In genomic region chr21:27513016-27513415, GRCh38 we compare ENCODE assay signal across 18 cellular contexts.
"Had no signal": no experiment of that assay in that cellular context is flagged by ENCODE, and none has a peak within 500 bp of the region (broad histone marks: within the 10 kb centered on the region; RNA-seq: fewer than 3 reads in every experiment).

No MANE protein-coding gene starts in this region.

- H3K27me3 ChIP-seq: hepatocyte, spleen, stomach, testis, upper lobe of left lung had no signal

- H3K27ac ChIP-seq: hepatocyte, spleen, stomach, testis, upper lobe of left lung had no signal

- DNase-seq: activated CD4-positive, alpha-beta T cell treated with anti-CD3 and anti-CD28 coated beads, Interleukin-2, amount 10 ng/mL, durations not matched to agents 24 days and 14 days; activated CD4-positive, CD25-positive, alpha-beta regulatory T cell; activated CD8-positive, alpha-beta memory T cell treated with anti-CD3 and anti-CD28 coated beads, Interleukin-2, amount 50 U/mL, for 48 hours; activated CD8-positive, alpha-beta T cell treated with anti-CD3 and anti-CD28 coated beads, Interleukin-2, amount 10 ng/mL, durations not matched to agents 7 days and 5 days; activated gamma-delta T cell; activated T-cell treated with anti-CD3 and anti-CD28 coated beads, Interleukin-2, amount 50 U/mL, for 72 hours; amniotic stem cell; cerebellar nuclear complex; dermis blood vessel endothelial cell; effector memory CD8-positive, alpha-beta T cell; left ventricle myocardium superior; mesendoderm; spleen; stomach; SW 1271; testis; upper lobe of left lung had no signal

- H3K36me3 ChIP-seq: spleen, stomach, upper lobe of left lung had no signal

- H2AFZ ChIP-seq: hepatocyte had no signal

- H3K4me1 ChIP-seq: spleen, stomach, testis, upper lobe of left lung had no signal

- H3K9me3 ChIP-seq: testis had no signal

- H3K79me2 ChIP-seq: hepatocyte had no signal

- H3K4me3 ChIP-seq: hepatocyte, spleen, stomach, testis, upper lobe of left lung had no signal

- H3K4me2 ChIP-seq: hepatocyte had no signal
